30 cellular contexts compared by ENCODE assay signal in genomic region chr2:57614988-57615387, GRCh38.
"Had no signal": no experiment of that assay in that cellular context is flagged by ENCODE, and none has a peak within 500 bp of the region (broad histone marks: within the 10 kb centered on the region; RNA-seq: fewer than 3 reads in every experiment).

No MANE protein-coding gene starts in this region.

- H3K36me3 Mint-ChIP-seq: mesothelial cell of epicardium; naive B cell; neural progenitor cell; stimulated activated memory B cell treated with anti-CD40 and anti-IgM and Interleukin-4, amounts not matched to agents 10 μg/mL and 1 μg/mL and 100 μg/mL, for 72 hours; type B pancreatic cell had no signal

- H3K9ac ChIP-seq: neural progenitor cell, parathyroid adenoma had no signal

- H3K27ac ChIP-seq: left lung, lower lobe of right lung, neural progenitor cell, neutrophil, parathyroid adenoma, psoas muscle, right atrium auricular region, right lobe of liver, tibial nerve, uterus had no signal

- H3K27me3 ChIP-seq: left lung, neural progenitor cell, neutrophil, right atrium auricular region, right lobe of liver, tibial nerve, uterus had no signal

- H3K4me2 ChIP-seq: neural progenitor cell, smooth muscle cell had no signal

- H3K9me3 Mint-ChIP-seq: mesothelial cell of epicardium; neural progenitor cell; stimulated activated naive CD8-positive, alpha-beta T cell treated with anti-CD3 and anti-CD28 coated beads, Interleukin-15, amount 100 ng/mL, for 72 hours; type B pancreatic cell had no signal

- H3K36me3 ChIP-seq: left lung, lower lobe of right lung, neural progenitor cell, neutrophil, right atrium auricular region, right lobe of liver, tibial nerve, uterus had no signal

- H3K4me1 Mint-ChIP-seq: natural killer cell; nephron progenitor cell; neural progenitor cell; stimulated activated naive CD8-positive, alpha-beta T cell treated with anti-CD3 and anti-CD28 coated beads, Interleukin-15, amount 100 ng/mL, for 72 hours had no signal

- DNase-seq: kidney glomerular epithelial cell; left colon; lower lobe of right lung; mammary epithelial cell; mesenchymal stem cell; naive B cell; natural killer cell; nephron progenitor cell; occipital lobe; psoas muscle; right lobe of liver; stimulated activated CD4-positive, alpha-beta T cell treated with anti-CD3 and anti-CD28 coated beads, Interleukin-1b, Interleukin-23, amount 100 ng/mL, for 48 hours; stimulated activated CD4-positive, alpha-beta T cell treated with anti-CD3 and anti-CD28 coated beads, Interleukin-2, amount 100 ng/mL, for 48 hours; stimulated activated CD4-positive, alpha-beta T cell treated with anti-CD3 and anti-CD28 coated beads, Interleukin-4, amount 100 ng/mL, for 4 hours; stimulated activated CD8-positive, alpha-beta memory T cell treated with anti-CD3 and anti-CD28 coated beads, Interleukin-4, amount 100 ng/mL, for 48 hours; stimulated activated naive CD4-positive, alpha-beta T cell treated with Interleukin-2 at 50 U/mL for 16 hours; stimulated activated naive CD8-positive, alpha-beta T cell treated with anti-CD3 and anti-CD28 coated beads, Interleukin-15, amount 100 ng/mL, for 72 hours; substantia nigra; uterus had no signal

- FAIRE-seq: keratinocyte had no signal

- H3K4me3 Mint-ChIP-seq: mesothelial cell of epicardium; naive B cell; natural killer cell; nephron progenitor cell; neural progenitor cell; stimulated activated memory B cell treated with anti-CD40 and anti-IgM and Interleukin-4, amounts not matched to agents 10 μg/mL and 1 μg/mL and 100 μg/mL, for 72 hours; stimulated activated naive CD8-positive, alpha-beta T cell treated with anti-CD3 and anti-CD28 coated beads, Interleukin-15, amount 100 ng/mL, for 72 hours; type B pancreatic cell had no signal

- H3K27me3 Mint-ChIP-seq: naive B cell; stimulated activated memory B cell treated with anti-CD40 and anti-IgM and Interleukin-4, amounts not matched to agents 10 μg/mL and 1 μg/mL and 100 μg/mL, for 72 hours; stimulated activated naive CD8-positive, alpha-beta T cell treated with anti-CD3 and anti-CD28 coated beads, Interleukin-15, amount 100 ng/mL, for 72 hours; type B pancreatic cell had no signal

- H2AFZ ChIP-seq: neural progenitor cell, parathyroid adenoma had no signal

- H3K4me3 ChIP-seq: left lung, lower lobe of right lung, neural progenitor cell, psoas muscle, right atrium auricular region, right lobe of liver, smooth muscle cell, tibial nerve, uterus had no signal

- H3K9me3 ChIP-seq: left lung, lower lobe of right lung, neutrophil, psoas muscle, right atrium auricular region, right lobe of liver, uterus had no signal

- H3K4me1 ChIP-seq: left lung, lower lobe of right lung, neural progenitor cell, parathyroid adenoma, psoas muscle, right atrium auricular region, right lobe of liver, tibial nerve, uterus had no signal

- ATAC-seq: left colon; left lung; lower lobe of right lung; natural killer cell; psoas muscle; right lobe of liver; stimulated activated memory B cell treated with anti-CD40 and anti-IgM and Interleukin-4, amounts not matched to agents 10 μg/mL and 1 μg/mL and 100 μg/mL, for 72 hours; stimulated activated naive CD8-positive, alpha-beta T cell treated with anti-CD3 and anti-CD28 coated beads, Interleukin-15, amount 100 ng/mL, for 72 hours had no signal

- H3K79me2 ChIP-seq: parathyroid adenoma had no signal

- H3K27ac Mint-ChIP-seq: naive B cell; natural killer cell; nephron progenitor cell; neural progenitor cell; stimulated activated memory B cell treated with anti-CD40 and anti-IgM and Interleukin-4, amounts not matched to agents 10 μg/mL and 1 μg/mL and 100 μg/mL, for 72 hours; type B pancreatic cell had no signal
